Comparison of ENCODE assay signal across 21 cellular contexts in the genomic region with DNA sequence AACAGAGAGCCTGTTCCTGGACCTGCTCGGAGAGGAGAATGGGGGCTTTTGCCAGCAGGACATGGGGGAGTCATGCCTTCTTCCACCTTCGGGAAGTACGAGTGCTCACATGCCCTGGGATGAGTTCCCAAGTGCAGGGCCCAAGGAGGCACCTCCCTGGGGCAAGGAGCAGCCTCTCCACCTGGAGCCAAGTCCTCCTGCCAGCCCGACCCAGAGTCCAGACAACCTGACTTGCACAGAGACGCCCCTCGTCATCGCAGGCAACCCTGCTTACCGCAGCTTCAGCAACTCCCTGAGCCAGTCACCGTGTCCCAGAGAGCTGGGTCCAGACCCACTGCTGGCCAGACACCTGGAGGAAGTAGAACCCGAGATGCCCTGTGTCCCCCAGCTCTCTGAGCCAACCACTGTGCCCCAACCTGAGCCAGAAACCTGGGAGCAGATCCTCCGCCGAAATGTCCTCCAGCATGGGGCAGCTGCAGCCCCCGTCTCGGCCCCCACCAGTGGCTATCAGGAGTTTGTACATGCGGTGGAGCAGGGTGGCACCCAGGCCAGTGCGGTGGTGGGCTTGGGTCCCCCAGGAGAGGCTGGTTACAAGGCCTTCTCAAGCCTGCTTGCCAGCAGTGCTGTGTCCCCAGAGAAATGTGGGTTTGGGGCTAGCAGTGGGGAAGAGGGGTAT. TPM values are rescaled to one million over a fixed set of nuclear protein-coding genes. Genes with fewer than 3 reads are reported as not detected.
A peak's percentile ranks its signal among the peaks of the same experiment; 100 is the strongest.
DNase-seq lines count a peak whose midpoint lies in the region; ATAC-seq and TF ChIP-seq lines count a peak whose summit lies in the region.
"Had no signal": no experiment of that assay in that cellular context is flagged by ENCODE, and none has a peak within 500 bp of the region (broad histone marks: within the 10 kb centered on the region; RNA-seq: fewer than 3 reads in every experiment).

No MANE protein-coding gene starts in this region.

- H3K9me3 ChIP-seq in T-helper 17 cell (ENCODE audit: control insufficient read depth, low read length, poor library complexity, severe bottlenecking) (peaks cover 4% of the 10 kb centered on the region), esophagus muscularis mucosa (no peaks in the 10 kb centered on the region), stomach (no peaks in the 10 kb centered on the region)
- H3K9me3 ChIP-seq: gastrocnemius medialis, HAP-1 had no signal

- 84% methylated on average over 10 of the region's 16 CpGs for WGBS in esophagus muscularis mucosa
- 89 to 94% (median 92%) methylated on average over 6 to 16 of the region's 16 CpGs for WGBS in stomach, 5 donors

- DNase-seq in activated naive CD4-positive, alpha-beta T cell treated with Interleukin-2 at 50 U/mL for 16 hours = no peak
- DNase-seq in T-helper 17 cell (no peak), esophagus muscularis mucosa (ENCODE audit: extremely low spot score) (no peak), stomach (no peak), NCI-H82 (lab: John Stamatoyannopoulos, UW) (no peak)
- DNase-seq: activated gamma-delta T cell; COR-L47; gastrocnemius medialis; MM.1S; NCI-H1694; NCI-H345; NK-92 treated with Interleukin-12 subunit alpha and Interleukin-12 subunit beta, amount 100 ng/mL, for 24 hours; occipital lobe; stimulated activated CD4-positive, alpha-beta T cell treated with anti-CD3 and anti-CD28 coated beads, Interleukin-15, amount 100 ng/mL, for 24 hours had no signal

- H3K36me3 ChIP-seq in esophagus muscularis mucosa (peaks cover 44 to 68% (median 67%) of the 10 kb centered on the region in 4 donors), stomach (peaks cover 61 to 71% (median 68%) of the 10 kb centered on the region in 4 donors)
- H3K36me3 ChIP-seq: HAP-1 had no signal

- peaks cover 54% of the 10 kb centered on the region for H3K4me1 Mint-ChIP-seq in activated naive CD4-positive, alpha-beta T cell treated with anti-CD3 and anti-CD28 coated beads, Interleukin-2, amount 50 U/mL, for 24 hours
- H3K4me1 Mint-ChIP-seq in T-helper 17 cell = peaks cover 23% of the 10 kb centered on the region
- H3K4me1 Mint-ChIP-seq: brain had no signal

- H3K27me3 ChIP-seq in esophagus muscularis mucosa (no peaks in the 10 kb centered on the region), stomach (no peaks in the 10 kb centered on the region)
- H3K27me3 ChIP-seq: gastrocnemius medialis had no signal

- TF ChIP-seq EP300 in esophagus muscularis mucosa (IDR thresholded peaks at IDR 0.05) (no peak), stomach (IDR thresholded peaks at IDR 0.05) (no peak)

- H3K27ac Mint-ChIP-seq in activated naive CD4-positive, alpha-beta T cell treated with anti-CD3 and anti-CD28 coated beads, Interleukin-2, amount 50 U/mL, for 24 hours = peak overlapping the region; percentile 95
- peak overlapping the region; percentile 79 for H3K27ac Mint-ChIP-seq in T-helper 17 cell
- H3K27ac Mint-ChIP-seq: brain; dendritic cell treated with granulocyte-macrophage colony-stimulating factor and Interleukin-4, amounts not matched to agents 40 ng/mL and 50 ng/mL, for 4 days had no signal

- no peaks in the 10 kb centered on the region for H3K27me3 Mint-ChIP-seq in activated naive CD4-positive, alpha-beta T cell treated with anti-CD3 and anti-CD28 coated beads, Interleukin-2, amount 50 U/mL, for 24 hours
- H3K27me3 Mint-ChIP-seq in T-helper 17 cell = no peaks in the 10 kb centered on the region
- H3K27me3 Mint-ChIP-seq: dendritic cell treated with granulocyte-macrophage colony-stimulating factor and Interleukin-4, amounts not matched to agents 40 ng/mL and 50 ng/mL, for 4 days had no signal

- intact Hi-C loops in esophagus muscularis mucosa (cut with DNase I) = no loop called here
- intact Hi-C loops in stomach (cut with DNase I; ENCODE audit: low total_unique reads) = loop anchor here (10.0 kb wide), 1 partner anchor 48 kb away; a partner anchor contains a TSS

- H3K27ac ChIP-seq in esophagus muscularis mucosa (replicated peaks in 1 of 4) (peak overlapping the region in 3 of 4 donors; percentile 44 to 65 (median 52)), stomach (peak overlapping the region in 3 of 5 donors; percentile 12 to 75 (median 69))
- H3K27ac ChIP-seq: gastrocnemius medialis had no signal

- no peaks in the 10 kb centered on the region for H3K9me3 Mint-ChIP-seq in activated naive CD4-positive, alpha-beta T cell treated with anti-CD3 and anti-CD28 coated beads, Interleukin-2, amount 50 U/mL, for 24 hours
- H3K9me3 Mint-ChIP-seq: brain had no signal

- TF ChIP-seq POLR2A in esophagus muscularis mucosa (IDR thresholded peaks at IDR 0.05; ENCODE audit: low read depth) (no peak), stomach (IDR thresholded peaks at IDR 0.05) (no peak)

- H3K4me3 ChIP-seq in esophagus muscularis mucosa (no peak overlapping the region), stomach (no peak overlapping the region)
- H3K4me3 ChIP-seq: gastrocnemius medialis, HAP-1 had no signal

- TF ChIP-seq CTCF in esophagus muscularis mucosa (IDR thresholded peaks at IDR 0.05) = no peak
- TF ChIP-seq CTCF in stomach (IDR thresholded peaks at IDR 0.05) = no peak

- H3K36me3 Mint-ChIP-seq in activated naive CD4-positive, alpha-beta T cell treated with anti-CD3 and anti-CD28 coated beads, Interleukin-2, amount 50 U/mL, for 24 hours = peaks cover 25% of the 10 kb centered on the region
- H3K36me3 Mint-ChIP-seq in T-helper 17 cell (ENCODE audit: low read depth) = peaks cover 8% of the 10 kb centered on the region

- H3K4me1 ChIP-seq in esophagus muscularis mucosa = peaks cover 9 to 41% (median 29%) of the 10 kb centered on the region in 4 donors
- H3K4me1 ChIP-seq in stomach = peaks cover 23 to 50% (median 34%) of the 10 kb centered on the region in 4 donors
- H3K4me1 ChIP-seq: HAP-1 had no signal

- ATAC-seq in T-helper 17 cell = no peak
- no peak for ATAC-seq in GM21381 (IDR thresholded peaks at IDR 0.05; ENCODE audit: unreplicated experiment)
- ATAC-seq in HG03571 (IDR thresholded peaks at IDR 0.05; ENCODE audit: unreplicated experiment) = no peak
- ATAC-seq: gastrocnemius medialis had no signal

- no peak overlapping the region for H3K4me3 Mint-ChIP-seq in activated naive CD4-positive, alpha-beta T cell treated with anti-CD3 and anti-CD28 coated beads, Interleukin-2, amount 50 U/mL, for 24 hours
- H3K4me3 Mint-ChIP-seq in T-helper 17 cell = no peak overlapping the region
- H3K4me3 Mint-ChIP-seq: brain; dendritic cell treated with granulocyte-macrophage colony-stimulating factor and Interleukin-4, amounts not matched to agents 40 ng/mL and 50 ng/mL, for 4 days had no signal

RNA-seq across cellular contexts. Expression of a gene that starts 39.3 kb away (rescaled TPM):
- total RNA-seq in T-helper 17 cell (10 to 100 TPM; 17.6 to 26.4 TPM), esophagus muscularis mucosa (under 1 TPM in 3 of 4 donors, not detected in 1; under 0.01 to 0.50 (median 0.17) TPM), stomach (under 1 TPM in 2 of 5 donors, not detected in 3; 0.14 to 0.73 TPM)
- under 1 TPM in 2 of 3 donors, not detected in 1; 0.33 to 0.44 TPM for polyA plus RNA-seq in stomach
- total RNA-seq: epithelial cell of proximal tubule, occipital lobe had no signal

RNA-seq across cellular contexts. Expression of a gene that starts 48.9 kb away (rescaled TPM):
- total RNA-seq in T-helper 17 cell = 100 to 1,000 TPM; 156 to 173 TPM
- 100 to 1,000 TPM in 3 of 4 donors, 10 to 100 TPM in 1; 72.7 to 167 (median 116) TPM for total RNA-seq in esophagus muscularis mucosa
- total RNA-seq in stomach = 100 to 1,000 TPM in 2 of 5 donors, 10 to 100 TPM in 3; 23.9 to 120 (median 55.2) TPM
- polyA plus RNA-seq in stomach = 10 to 100 TPM; 17.4 to 55.8 (median 18.9) TPM

Comparison
In these comparisons a context has a peak if more than half of its experiments do, and no peak if none do; other contexts are left out.
1. RNA of a gene that starts 39.3 kb away (total RNA-seq): 17.6 to 26.4 TPM in T-helper 17 cell; under 0.01 to 0.50 TPM in esophagus muscularis mucosa and 0.14 to 0.73 TPM in stomach; every median in the first group is over 10 times any median in the second.